In the genomic region with DNA sequence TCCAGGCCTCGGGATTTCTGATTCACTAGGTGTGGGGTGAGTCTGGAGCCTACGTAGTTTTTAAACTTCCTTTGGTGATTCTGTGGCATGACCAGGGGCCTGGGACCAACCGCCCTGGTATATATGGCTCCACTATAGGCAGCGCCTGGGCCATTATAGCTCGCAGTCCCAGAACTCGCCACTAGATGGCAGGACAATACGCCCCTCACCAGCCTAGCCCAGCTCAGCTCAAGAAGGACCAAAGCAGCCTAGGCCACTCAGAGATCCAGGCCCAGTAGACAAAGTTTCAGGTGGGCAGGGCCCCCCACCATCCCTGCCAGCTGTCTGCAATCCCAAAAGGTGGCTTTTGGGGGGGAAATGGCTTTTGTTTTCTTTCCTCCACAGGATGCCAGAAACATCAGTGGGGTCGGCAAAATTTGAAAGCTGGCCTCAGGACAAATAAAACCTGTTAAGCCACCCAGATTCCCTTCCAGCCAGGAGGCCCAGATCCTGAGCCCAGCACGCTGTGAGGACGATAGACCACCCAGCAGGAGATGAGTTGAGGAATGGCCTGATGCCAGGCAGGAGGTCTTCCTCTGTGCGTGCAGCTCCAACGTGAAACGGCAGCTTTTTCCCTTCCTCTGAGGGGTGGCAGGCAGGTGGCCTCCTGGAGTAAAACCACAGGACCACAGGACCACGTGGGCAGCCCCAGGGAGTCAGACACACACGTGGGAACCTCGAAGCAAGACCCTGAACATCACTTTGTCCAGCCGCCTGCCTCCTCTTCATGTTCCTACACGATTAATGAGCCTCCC, we compare ENCODE assay signal across 8 cellular contexts. TPM values are rescaled to one million over a fixed set of nuclear protein-coding genes. Genes with fewer than 3 reads are reported as not detected.
A peak's percentile ranks its signal among the peaks of the same experiment; 100 is the strongest.
DNase-seq lines count a peak whose midpoint lies in the region; ATAC-seq lines count a peak whose summit lies in the region.

No MANE protein-coding gene starts in this region.

- no peaks in the 10 kb centered on the region for H3K27me3 ChIP-seq in endocrine pancreas (ENCODE audit: control insufficient read depth, insufficient read depth, low read length)

- H3K4me1 ChIP-seq in endocrine pancreas (ENCODE audit: control insufficient read depth, insufficient read depth, low read length), result no peaks in the 10 kb centered on the region

- H3K9me3 ChIP-seq in endocrine pancreas (ENCODE audit: control insufficient read depth, low read length), result no peaks in the 10 kb centered on the region

- DNase-seq in GM04503 (ENCODE audit: low read depth) (peak; percentile 7), NOMO-1 treated with dmso at 0.1 percent for 144 hours (lab: John Stamatoyannopoulos, UW; ENCODE audit: unreplicated experiment) (peak; percentile 33), myocyte (ENCODE audit: low read depth) (peak; percentile 69)
- DNase-seq in activated CD8-positive, alpha-beta memory T cell treated with anti-CD3 and anti-CD28 coated beads for 48 hours (ENCODE audit: low read depth in 2 of 3, low spot score in 2 of 3), result peak; percentile 31 to 70 (median 43)
- DNase-seq in stimulated activated CD8-positive, alpha-beta memory T cell treated with anti-CD3 and anti-CD28 coated beads, Interleukin-7, amount 100 ng/mL, for 24 hours (ENCODE audit: low read depth), result peak; percentile 61

- H3K36me3 ChIP-seq in endocrine pancreas (ENCODE audit: control insufficient read depth, insufficient read depth, low read length), result no peaks in the 10 kb centered on the region

- no peak overlapping the region for H3K4me3 ChIP-seq in endocrine pancreas (ENCODE audit: control insufficient read depth, insufficient read depth, low read length)

- peak; percentile 61 for ATAC-seq in HG03432 (IDR thresholded peaks at IDR 0.05; ENCODE audit: unreplicated experiment)
- ATAC-seq in HG02973 (IDR thresholded peaks at IDR 0.05; ENCODE audit: unreplicated experiment), result no peak

- peak overlapping the region; percentile 48 for H3K9ac ChIP-seq in endocrine pancreas (ENCODE audit: control insufficient read depth, insufficient read depth, low read length)

RNA-seq across cellular contexts. Expression of a gene that starts 24.8 kb away (rescaled TPM):
- total RNA-seq in myocyte, result 4.5 and 9.5 TPM in 2 replicates
- polyA plus RNA-seq in myocyte (2012), result 2.3 TPM

Comparison
In these comparisons a context has a peak if more than half of its experiments do, and no peak if none do; other contexts are left out.
1. DNase-seq: peak in every context shown above with its lines; median percentile 69 in myocyte; 61 in stimulated activated CD8-positive, alpha-beta memory T cell treated with anti-CD3 and anti-CD28 coated beads, Interleukin-7, amount 100 ng/mL, for 24 hours; 43 in activated CD8-positive, alpha-beta memory T cell treated with anti-CD3 and anti-CD28 coated beads for 48 hours; 33 in NOMO-1 treated with dmso at 0.1 percent for 144 hours; 7 in GM04503.